1 cellular context compared by ENCODE assay signal in the genomic region with DNA sequence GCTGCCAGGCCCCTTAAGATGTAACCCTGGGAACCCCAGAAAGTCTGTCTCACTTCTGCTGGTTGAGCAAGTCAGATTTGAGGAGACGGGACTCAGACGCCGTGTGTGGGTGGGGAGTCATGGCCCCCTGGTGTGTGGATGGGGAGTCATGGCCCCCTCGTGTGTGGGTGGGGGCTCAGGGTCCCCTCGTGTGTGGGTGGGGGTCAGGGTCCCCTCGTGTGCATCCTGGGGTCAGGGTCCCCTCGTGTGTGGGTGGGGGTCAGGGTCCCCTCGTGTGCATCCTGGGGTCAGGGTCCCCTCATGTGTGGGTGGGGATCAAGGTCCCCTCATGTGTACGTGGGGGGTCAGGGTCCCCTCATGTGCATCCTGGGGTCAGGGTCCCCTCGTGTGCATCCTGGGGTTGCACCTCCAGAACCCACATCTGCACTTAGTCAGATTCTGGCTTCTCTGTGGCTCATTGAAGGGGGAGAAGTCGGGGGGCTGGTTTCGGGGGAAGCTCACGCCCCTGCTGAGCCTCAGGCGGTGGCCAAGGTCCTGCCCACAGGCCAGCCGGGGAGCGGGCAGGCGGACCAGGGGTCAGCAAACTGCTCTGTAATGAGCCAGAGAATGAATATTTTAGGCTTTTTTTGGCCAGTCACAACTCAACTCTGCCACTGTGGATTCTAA.
TF ChIP-seq lines count a peak whose summit lies in the region.

No MANE protein-coding gene starts in this region.

TF ChIP-seq in SK-N-SH, 30 proteins besides CTCF, POLR2A, EP300 and RAD21 (continued from another document):
- TF ChIP-seq, protein P1, sequence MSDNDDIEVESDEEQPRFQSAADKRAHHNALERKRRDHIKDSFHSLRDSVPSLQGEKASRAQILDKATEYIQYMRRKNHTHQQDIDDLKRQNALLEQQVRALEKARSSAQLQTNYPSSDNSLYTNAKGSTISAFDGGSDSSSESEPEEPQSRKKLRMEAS (IDR thresholded peaks at IDR 0.05; ENCODE audit: low read depth), result no peak
- TF ChIP-seq JUND (IDR thresholded peaks at IDR 0.05) (no peak), ELF1 (IDR thresholded peaks at IDR 0.05) (no peak), TEAD4 (IDR thresholded peaks at IDR 0.05; ENCODE audit: borderline replicate concordance, insufficient read depth) (no peak)
